Comparison of ENCODE assay signal across 23 cellular contexts in genomic region chr18:62338446-62339105, GRCh38. TPM values are rescaled to one million over a fixed set of nuclear protein-coding genes. Genes with fewer than 3 reads are reported as not detected.
A peak's percentile ranks its signal among the peaks of the same experiment; 100 is the strongest.
DNase-seq lines count a peak whose midpoint lies in the region; ATAC-seq, FAIRE-seq and TF ChIP-seq lines count a peak whose summit lies in the region.
"Had no signal": no experiment of that assay in that cellular context is flagged by ENCODE, and none has a peak within 500 bp of the region (broad histone marks: within the 10 kb centered on the region; RNA-seq: fewer than 3 reads in every experiment).

No MANE protein-coding gene starts in this region.

- no peak for FAIRE-seq in frontal cortex (lab: Jason Lieb, UNC)
- FAIRE-seq: H54, TTC549, urothelium cell line had no signal

- peak; percentile 63 for ATAC-seq in GM18873 (IDR thresholded peaks at IDR 0.05; ENCODE audit: low FRiP score, unreplicated experiment)
- peak; percentile 51 for ATAC-seq in WTC11
- no peak for ATAC-seq in HG02763 (IDR thresholded peaks at IDR 0.05; ENCODE audit: unreplicated experiment)
- ATAC-seq: natural killer cell had no signal

- H3K36me3 ChIP-seq in HEK293 (ENCODE audit: control insufficient read depth in 2 of 2, insufficient read depth in 1 of 2, low read length in 2 of 2) (no peaks in the 10 kb centered on the region), iPS-20b (ENCODE audit: insufficient read depth, low read depth, low read length) (no peaks in the 10 kb centered on the region), A673 (ENCODE audit: insufficient read depth, low read length, poor library complexity, severe bottlenecking) (no peaks in the 10 kb centered on the region)
- H3K36me3 ChIP-seq: right lobe of liver had no signal

- H3K4me3 ChIP-seq in HEK293 (ENCODE audit: low read depth, low read length) = no peak overlapping the region
- H3K4me3 ChIP-seq in iPS-20b (ENCODE audit: low read length) = peak overlapping the region; percentile 57; the same call in 1 of the 2 replicates
- no peak overlapping the region for H3K4me3 ChIP-seq in A673 (ENCODE audit: low read depth, low read length, poor library complexity, severe bottlenecking)
- H3K4me3 ChIP-seq: right lobe of liver had no signal

- TF ChIP-seq CTCF in HEK293 (tag by site-specific recombination; IDR thresholded peaks at IDR 0.05) (no peak), WTC11 (IDR thresholded peaks at IDR 0.05) (no peak), A673 (conservative IDR thresholded peaks at IDR 0.05; ENCODE audit: low read depth, low read length) (no peak)

- H3K4me1 ChIP-seq in HEK293 (ENCODE audit: control insufficient read depth, insufficient read depth, low read length) (peaks cover 34% of the 10 kb centered on the region), iPS-20b (ENCODE audit: insufficient read depth, low read length) (peaks cover 33% of the 10 kb centered on the region), A673 (ENCODE audit: insufficient read depth, low read length, poor library complexity, severe bottlenecking) (no peaks in the 10 kb centered on the region)
- H3K4me1 ChIP-seq: right lobe of liver had no signal

- intact Hi-C loops in A673 (cut with micrococcal nuclease; ENCODE audit: unreplicated experiment) = no loop called here

- H3K9me3 Mint-ChIP-seq in WTC11 = no peaks in the 10 kb centered on the region
- H3K9me3 Mint-ChIP-seq: IgD-negative memory B cell, natural killer cell had no signal

- H3K27ac ChIP-seq in HEK293 (ENCODE audit: extremely low read depth, low read depth, low read length) (no peak overlapping the region), iPS-20b (ENCODE audit: low read length) (no peak overlapping the region), A673 (ENCODE audit: low read depth, low read length, poor library complexity, severe bottlenecking) (no peak overlapping the region)
- H3K27ac ChIP-seq: foreskin keratinocyte, right lobe of liver had no signal

- POLR2A ChIA-PET in HEK293 (lab: Yijun Ruan, JAX) = interaction anchor here (1.3 kb wide), 1 partner anchor 184 kb away, joined by 5 read pairs; the partner anchor contains the start of gene ZCCHC2
- POLR2A ChIA-PET in WTC11 (lab: Charles Lee) = no interaction called here
- POLR2A ChIA-PET in A673 (lab: Charles Lee; ENCODE audit: low non-redundant PET) = no interaction called here

- H3K4me1 Mint-ChIP-seq in WTC11 = peaks cover 38% of the 10 kb centered on the region
- H3K4me1 Mint-ChIP-seq: IgD-negative memory B cell, natural killer cell had no signal

- no peak for DNase-seq in WTC11 (ENCODE audit: low spot score)
- no peak for DNase-seq in cortex of kidney (lab: John Stamatoyannopoulos, UW)
- DNase-seq in A673 (ENCODE audit: low spot score) = no peak
- DNase-seq in frontal cortex (ENCODE audit: low spot score in 2 of 2) = no peak
- DNase-seq: activated CD4-positive, alpha-beta T cell treated with anti-CD3 and anti-CD28 coated beads for 4 hours; DND-41; erythroblast; foreskin keratinocyte; left cardiac atrium; natural killer cell; NCI-H1436; NCI-H524 treated with DMSO at 0.1 percent for 48 hours; right lobe of liver; stimulated activated CD4-positive, alpha-beta T cell treated with anti-CD3 and anti-CD28 coated beads, Interleukin-15, amount 100 ng/mL, for 24 hours; substantia nigra had no signal

- no peaks in the 10 kb centered on the region for H3K36me3 Mint-ChIP-seq in WTC11
- H3K36me3 Mint-ChIP-seq: natural killer cell had no signal

- BruUV-seq in A673 (replicated peaks; lab: Mats Ljungman, UMichigan) = no TSS peak

- H3K27me3 Mint-ChIP-seq in WTC11 (ENCODE audit: low read depth) = no peaks in the 10 kb centered on the region; the same call in none of the 2 replicates

- no peak overlapping the region for H3K27ac Mint-ChIP-seq in WTC11
- H3K27ac Mint-ChIP-seq: natural killer cell had no signal

- CTCF ChIA-PET in HEK293 (lab: Yijun Ruan, JAX) = interaction anchor here (0.6 to 3.1 kb wide), 2 partner anchors 13 to 56 kb away, joined by 3 to 10 read pairs; partner anchors contain the start of gene TNFRSF11A
- CTCF ChIA-PET in WTC11 (lab: Charles Lee) = interaction anchor here (1.0 to 1.4 kb wide), 3 partner anchors 8 to 28 kb away, joined by 3 to 5 read pairs (median 4); partner anchors contain the start of gene TNFRSF11A
- CTCF ChIA-PET in A673 (lab: Charles Lee) = no interaction called here

- no peak overlapping the region for H3K9ac ChIP-seq in iPS-20b (ENCODE audit: low read depth, low read length)

- H3K4me3 Mint-ChIP-seq in WTC11 = peak overlapping the region; percentile 56
- H3K4me3 Mint-ChIP-seq: natural killer cell had no signal

- H3K27me3 ChIP-seq in iPS-20b (ENCODE audit: insufficient read depth, low read length) = no peaks in the 10 kb centered on the region
- no peaks in the 10 kb centered on the region for H3K27me3 ChIP-seq in A673 (replicated peaks; ENCODE audit: insufficient read depth, low read depth, low read length, poor library complexity)
- H3K27me3 ChIP-seq: foreskin keratinocyte, right lobe of liver had no signal

- no peaks in the 10 kb centered on the region for H3K9me3 ChIP-seq in HEK293 (ENCODE audit: control insufficient read depth, insufficient read depth, low read depth, low read length)
- H3K9me3 ChIP-seq in iPS-20b (ENCODE audit: insufficient read depth, low read depth, low read length) = no peaks in the 10 kb centered on the region
- no peaks in the 10 kb centered on the region for H3K9me3 ChIP-seq in A673 (ENCODE audit: low read depth, low read length, poor library complexity, severe bottlenecking)
- H3K9me3 ChIP-seq: right lobe of liver had no signal

TF ChIP-seq in HEK293, 187 proteins besides CTCF, POLR2A, EP300 and RAD21 (continues in another document):
- TF ChIP-seq ZNF596 (tag by site-specific recombination; IDR thresholded peaks at IDR 0.05) (no peak), ZEB2 (tag by site-specific recombination; IDR thresholded peaks at IDR 0.05) (no peak), PRDM4 (tag by site-specific recombination; IDR thresholded peaks at IDR 0.05) (peak; percentile 59; the same call in 1 of the 2 replicates), ZNF248 (tag by site-specific recombination; IDR thresholded peaks at IDR 0.05) (no peak), FEZF1 (tag by site-specific recombination; IDR thresholded peaks at IDR 0.05) (peak; percentile 50), ZNF776 (tag by site-specific recombination; IDR thresholded peaks at IDR 0.05; ENCODE audit: borderline replicate concordance) (no peak), ZNF146 (tag by site-specific recombination; IDR thresholded peaks at IDR 0.05) (peak; percentile 59), ZNF785 (tag by site-specific recombination; IDR thresholded peaks at IDR 0.05) (no peak)

TF ChIP-seq in WTC11, 78 proteins besides CTCF, POLR2A, EP300 and RAD21 (continues in another document):
- TF ChIP-seq KAT7 (CRISPR knock-in tag; IDR thresholded peaks at IDR 0.05; ENCODE audit: borderline replicate concordance) = no peak
- TF ChIP-seq SMAD4 (CRISPR knock-in tag; IDR thresholded peaks at IDR 0.05) = no peak
- no peak for TF ChIP-seq ZNF416 (CRISPR knock-in tag; IDR thresholded peaks at IDR 0.05)
- TF ChIP-seq TEAD1 (CRISPR knock-in tag; IDR thresholded peaks at IDR 0.05) = no peak; the same call in 1 of the 2 replicates
- no peak for TF ChIP-seq JAZF1 (CRISPR knock-in tag; IDR thresholded peaks at IDR 0.05)
- TF ChIP-seq USF1 (CRISPR knock-in tag; IDR thresholded peaks at IDR 0.05) = no peak
- no peak for TF ChIP-seq ZSCAN18 (CRISPR knock-in tag; IDR thresholded peaks at IDR 0.05)
- no peak for TF ChIP-seq FOXP1 (CRISPR knock-in tag; IDR thresholded peaks at IDR 0.05; ENCODE audit: borderline replicate concordance)
- no peak for TF ChIP-seq NFE2L1 (CRISPR knock-in tag; IDR thresholded peaks at IDR 0.05)
- TF ChIP-seq ZNF263 (CRISPR knock-in tag; IDR thresholded peaks at IDR 0.05; ENCODE audit: low read depth) = no peak
- TF ChIP-seq MXD4 (CRISPR knock-in tag; IDR thresholded peaks at IDR 0.05; ENCODE audit: borderline replicate concordance) = no peak

RNA-seq across cellular contexts. Expression of gene TNFRSF11A, which starts 13.5 kb away (rescaled TPM):
- total RNA-seq in WTC11 (2021) (3.9 to 4.9 TPM (median 4.7 TPM) in 3 replicates), A673 (2021) (0.37 TPM in 2 replicates), frontal cortex (0.82 TPM)
